Comparison of ENCODE assay signal across 1 cellular context in genomic region chr17:7886227-7887037, GRCh38.
A peak's percentile ranks its signal among the peaks of the same experiment; 100 is the strongest.
TF ChIP-seq lines count a peak whose summit lies in the region.

No MANE protein-coding gene starts in this region.

TF ChIP-seq in HEK293, 187 proteins besides CTCF, POLR2A, EP300 and RAD21 (continued from another document):
- TF ChIP-seq ZNF398 (tag by site-specific recombination; IDR thresholded peaks at IDR 0.05) (0 out of 2 replicates have a peak, but pooled peaks have one; percentile 4), PRDM2 (tag by site-specific recombination; IDR thresholded peaks at IDR 0.05; ENCODE audit: borderline replicate concordance) (no peak), ZNF366 (tag by site-specific recombination; conservative IDR thresholded peaks at IDR 0.05) (no peak; the same call in 1 of the 2 replicates), ZNF24 (tag by site-specific recombination; IDR thresholded peaks at IDR 0.05) (no peak; the same call in 1 of the 2 replicates), KLF8 (tag by site-specific recombination; IDR thresholded peaks at IDR 0.05) (no peak), ZNF416 (tag by site-specific recombination; IDR thresholded peaks at IDR 0.05) (no peak), ZNF335 (tag by site-specific recombination; conservative IDR thresholded peaks at IDR 0.05) (peak; percentile 72), ZNF223 (tag by site-specific recombination; IDR thresholded peaks at IDR 0.05) (no peak), ZNF174 (tag by site-specific recombination; IDR thresholded peaks at IDR 0.05) (no peak), ZNF561 (tag by site-specific recombination; IDR thresholded peaks at IDR 0.05; ENCODE audit: borderline replicate concordance) (no peak), KLF9 (tag by site-specific recombination; IDR thresholded peaks at IDR 0.05; ENCODE audit: low read depth) (no peak), ZBTB8A (tag by site-specific recombination; IDR thresholded peaks at IDR 0.05) (peak; percentile 35; the same call in 1 of the 2 replicates), ZIC2 (tag by site-specific recombination; IDR thresholded peaks at IDR 0.05) (peak; percentile 100), ZNF621 (tag by site-specific recombination; IDR thresholded peaks at IDR 0.05) (no peak), ZNF19 (tag by site-specific recombination; IDR thresholded peaks at IDR 0.05; ENCODE audit: low read depth) (no peak), ZNF585B (tag by site-specific recombination; IDR thresholded peaks at IDR 0.05) (no peak), IKZF3 (tag by site-specific recombination; IDR thresholded peaks at IDR 0.05) (no peak), SCRT1 (tag by site-specific recombination; IDR thresholded peaks at IDR 0.05; ENCODE audit: borderline replicate concordance) (no peak), ZNF768 (tag by site-specific recombination; IDR thresholded peaks at IDR 0.05) (no peak), ZNF843 (tag by site-specific recombination; IDR thresholded peaks at IDR 0.05) (no peak), SP3 (tag by site-specific recombination; IDR thresholded peaks at IDR 0.05) (peak; percentile 2; the same call in 1 of the 2 replicates), ZNF184 (tag by site-specific recombination; IDR thresholded peaks at IDR 0.05) (no peak), ZNF654 (tag by site-specific recombination; IDR thresholded peaks at IDR 0.05; ENCODE audit: low read depth) (no peak), ZNF391 (tag by site-specific recombination; IDR thresholded peaks at IDR 0.05; ENCODE audit: borderline replicate concordance, low read depth) (no peak), ZNF623 (tag by site-specific recombination; IDR thresholded peaks at IDR 0.05) (no peak), KLF1 (tag by site-specific recombination; IDR thresholded peaks at IDR 0.05) (no peak), ZNF341 (tag by site-specific recombination; IDR thresholded peaks at IDR 0.05; ENCODE audit: low read depth) (peak; percentile 92), HIC1 (tag by site-specific recombination; IDR thresholded peaks at IDR 0.05) (no peak), ZNF514 (tag by site-specific recombination; IDR thresholded peaks at IDR 0.05) (no peak), EGR2 (tag by site-specific recombination; IDR thresholded peaks at IDR 0.05; ENCODE audit: low read depth) (no peak), ZNF530 (tag by site-specific recombination; IDR thresholded peaks at IDR 0.05; ENCODE audit: low read depth) (no peak), SCRT2 (tag by site-specific recombination; IDR thresholded peaks at IDR 0.05) (no peak), ZNF830 (tag by site-specific recombination; IDR thresholded peaks at IDR 0.05; ENCODE audit: low read depth) (no peak), PBX3 (CRISPR knock-in tag; IDR thresholded peaks at IDR 0.05) (no peak), OVOL3 (tag by site-specific recombination; IDR thresholded peaks at IDR 0.05) (no peak; the same call in 1 of the 2 replicates), ZBTB1 (tag by site-specific recombination; IDR thresholded peaks at IDR 0.05) (0 out of 2 replicates have a peak, but pooled peaks have one; percentile 3), OSR2 (tag by site-specific recombination; IDR thresholded peaks at IDR 0.05) (no peak), ZNF558 (tag by site-specific recombination; IDR thresholded peaks at IDR 0.05) (no peak), ZNF449 (tag by site-specific recombination; IDR thresholded peaks at IDR 0.05) (peak; percentile 48; the same call in 1 of the 2 replicates), ZNF114 (tag by site-specific recombination; IDR thresholded peaks at IDR 0.05) (no peak), ZNF133 (tag by site-specific recombination; IDR thresholded peaks at IDR 0.05) (no peak), ZSCAN23 (tag by site-specific recombination; IDR thresholded peaks at IDR 0.05) (no peak), ZNF16 (tag by site-specific recombination; IDR thresholded peaks at IDR 0.05; ENCODE audit: low read depth) (no peak), ZBTB49 (tag by site-specific recombination; IDR thresholded peaks at IDR 0.05; ENCODE audit: low read depth) (no peak), ZNF692 (tag by site-specific recombination; IDR thresholded peaks at IDR 0.05) (no peak; the same call in 1 of the 2 replicates), ZNF169 (tag by site-specific recombination; IDR thresholded peaks at IDR 0.05) (no peak), MZF1 (tag by site-specific recombination; IDR thresholded peaks at IDR 0.05; ENCODE audit: borderline replicate concordance) (no peak)
TF ChIP-seq in HEK293: peak in this region for 24.
